In the genomic region with DNA sequence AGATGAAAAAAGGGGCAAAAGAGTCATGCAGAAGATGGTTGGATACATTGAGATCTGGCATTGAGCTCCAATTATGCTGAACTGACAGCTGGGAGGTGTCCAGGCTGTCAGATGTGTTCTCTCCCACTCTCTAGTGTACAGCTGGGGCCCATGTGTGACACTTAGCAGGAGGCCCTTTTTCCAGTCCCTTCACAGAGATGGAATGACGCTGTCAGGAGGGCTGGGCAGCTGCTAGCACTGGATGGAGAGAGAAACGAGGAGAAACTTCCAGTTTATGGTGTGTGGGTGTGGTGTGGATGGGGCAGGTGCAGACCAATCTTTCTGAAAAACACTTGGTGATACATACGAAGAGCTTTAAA, we compare ENCODE assay signal across 22 cellular contexts.
A peak's percentile ranks its signal among the peaks of the same experiment; 100 is the strongest.
DNase-seq lines count a peak whose midpoint lies in the region; ATAC-seq, FAIRE-seq and TF ChIP-seq lines count a peak whose summit lies in the region.
"Had no signal": no experiment of that assay in that cellular context is flagged by ENCODE, and none has a peak within 500 bp of the region (broad histone marks: within the 10 kb centered on the region; RNA-seq: fewer than 3 reads in every experiment).

No MANE protein-coding gene starts in this region.

- in situ Hi-C loops in GM12878 (cut with MboI), result no loop called here

- TF ChIP-seq RAD21 in GM12878 (IDR thresholded peaks at IDR 0.05; ENCODE audit: insufficient read depth, low read depth, low read length), result no peak

- CTCF ChIA-PET in GM12878 (lab: Yijun Ruan, JAX), result interaction anchor here (0.6 to 2.0 kb wide), 9 partner anchors 10 to 741 kb away, joined by 3 to 11 read pairs (median 3); no protein-coding TSS in a partner anchor

- H3K9me3 ChIP-seq in left ventricle myocardium inferior (replicated peaks) (peaks cover 3% of the 10 kb centered on the region), GM12878 (replicated peaks; ENCODE audit: control insufficient read depth, insufficient read depth, low read length) (no peaks in the 10 kb centered on the region), upper lobe of right lung (no peaks in the 10 kb centered on the region), prostate gland (no peaks in the 10 kb centered on the region)
- H3K9me3 ChIP-seq: mucosa of descending colon, vagina had no signal

- DNase-seq in Right ventricle myocardium inferior (ENCODE audit: missing footprints) (no peak), left ventricle myocardium inferior (no peak), GM12878 (ENCODE audit: low read depth, low spot score) (no peak), left cardiac atrium (no peak), upper lobe of right lung (no peak), prostate gland (ENCODE audit: low spot score) (no peak), NCI-H187 treated with DMSO at 0.1 percent for 48 hours (lab: John Stamatoyannopoulos, UW) (no peak)
- DNase-seq: ACHN; activated CD8-positive, alpha-beta T cell treated with anti-CD3 and anti-CD28 coated beads for 36 hours; CD4-positive, alpha-beta T cell; dermis blood vessel endothelial cell; DMS79 treated with DMSO at 0.1 percent for 48 hours; KG1; mucosa of descending colon; NCI-H1930; NCI-H510A; substantia nigra had no signal

- ATAC-seq in Right ventricle myocardium inferior (peak; percentile 73), GM12878 (peak; percentile 8; the same call in 1 of the 3 replicates), left cardiac atrium (peak; percentile 49 to 50), upper lobe of right lung (peak; percentile 62), GM19463 (IDR thresholded peaks at IDR 0.05; ENCODE audit: unreplicated experiment) (no peak)
- ATAC-seq: activated CD8-positive, alpha-beta T cell treated with anti-CD3 and anti-CD28 coated beads for 36 hours; mucosa of descending colon had no signal

- H3K27ac ChIP-seq in left ventricle myocardium inferior (replicated peaks), result no peak overlapping the region
- no peak overlapping the region for H3K27ac ChIP-seq in GM12878 (ENCODE audit: control insufficient read depth, insufficient read depth)
- H3K27ac ChIP-seq in upper lobe of right lung, result no peak overlapping the region
- H3K27ac ChIP-seq in prostate gland, result no peak overlapping the region
- H3K27ac ChIP-seq: RWPE1, vagina had no signal

- H3K4me1 ChIP-seq in left ventricle myocardium inferior (peaks cover 49% of the 10 kb centered on the region), GM12878 (ENCODE audit: control insufficient read depth, insufficient read depth, low read length) (peaks cover 12% of the 10 kb centered on the region), upper lobe of right lung (peaks cover 6% of the 10 kb centered on the region), prostate gland (replicated peaks) (no peaks in the 10 kb centered on the region)
- H3K4me1 ChIP-seq: vagina had no signal

- TF ChIP-seq EP300 in GM12878 (IDR thresholded peaks at IDR 0.05; ENCODE audit: borderline replicate concordance in 1 of 2, control insufficient read depth in 1 of 2, low read depth in 2 of 2, low read length in 2 of 2), result no peak

- BruUV-seq in GM12878 (replicated peaks; lab: Mats Ljungman, UMichigan), result no TSS peak

- no peaks in the 10 kb centered on the region for H3K27me3 ChIP-seq in left ventricle myocardium inferior (ENCODE audit: low read depth)
- H3K27me3 ChIP-seq in GM12878 (replicated peaks in 1 of 2; ENCODE audit: control insufficient read depth in 2 of 2, insufficient read depth in 2 of 2, low read length in 1 of 2), result no peaks in the 10 kb centered on the region
- no peaks in the 10 kb centered on the region for H3K27me3 ChIP-seq in upper lobe of right lung
- no peaks in the 10 kb centered on the region for H3K27me3 ChIP-seq in prostate gland (replicated peaks; ENCODE audit: insufficient read depth)
- H3K27me3 ChIP-seq: vagina had no signal

- SMC1A ChIA-PET in GM12878 (lab: Charles Lee; ENCODE audit: uncharacterized antibody, unreplicated experiment), result interaction anchor here (0.8 kb wide), 1 partner anchor 20 kb away, joined by 3 read pairs; no protein-coding TSS in a partner anchor

- no peaks in the 10 kb centered on the region for H4K20me1 ChIP-seq in GM12878 (ENCODE audit: control insufficient read depth, insufficient read depth)

- POLR2A ChIA-PET in GM12878 (lab: Charles Lee), result no interaction called here

- FAIRE-seq in GM12878 (lab: Jason Lieb, UNC), result no peak
- FAIRE-seq: bronchial epithelial cell, GM12892 had no signal

- H3K9ac ChIP-seq in GM12878 (ENCODE audit: control insufficient read depth, insufficient read depth, low read length), result no peak overlapping the region

- no peak overlapping the region for H2AFZ ChIP-seq in GM12878 (ENCODE audit: control insufficient read depth, low read depth, low read length)

- no peaks in the 10 kb centered on the region for H3K79me2 ChIP-seq in GM12878 (ENCODE audit: control insufficient read depth, insufficient read depth, low read length)

- no peak overlapping the region for H3K4me2 ChIP-seq in GM12878 (ENCODE audit: control insufficient read depth, insufficient read depth)

- intact Hi-C loops in Right ventricle myocardium inferior (cut with DNase I) (no loop called here), left ventricle myocardium inferior (cut with micrococcal nuclease) (no loop called here), GM12878 (cut with micrococcal nuclease; ENCODE audit: unreplicated experiment) (no loop called here), left cardiac atrium (cut with DNase I) (no loop called here), upper lobe of right lung (cut with DNase I) (no loop called here), prostate gland (cut with DNase I) (no loop called here)

- 30% methylated on average over 3 of the region's 3 CpGs for WGBS in GM12878 (ENCODE audit: insufficient coverage, insufficient replicate concordance, low lambda C conversion rate, missing lambda C conversion rate)
- 51% methylated on average over 3 of the region's 3 CpGs for WGBS in prostate gland

- RAD21 ChIA-PET in GM12878 (lab: Charles Lee; ENCODE audit: unreplicated experiment), result no interaction called here

- H3K36me3 ChIP-seq in left ventricle myocardium inferior (no peaks in the 10 kb centered on the region), GM12878 (ENCODE audit: control insufficient read depth in 2 of 2, insufficient read depth in 2 of 2, low read length in 1 of 2) (no peaks in the 10 kb centered on the region), upper lobe of right lung (no peaks in the 10 kb centered on the region), prostate gland (no peaks in the 10 kb centered on the region)
- H3K36me3 ChIP-seq: vagina had no signal

- TF ChIP-seq CTCF in left ventricle myocardium inferior (IDR thresholded peaks at IDR 0.05; ENCODE audit: borderline replicate concordance) (no peak), GM12878 (IDR thresholded peaks at IDR 0.05 in 2 of 3, conservative IDR thresholded peaks at IDR 0.05 in 1 of 3; ENCODE audit: control insufficient read depth in 2 of 3, extremely low read depth in 1 of 3, insufficient read depth in 1 of 3, low read depth in 3 of 3, low read length in 3 of 3) (no peak), upper lobe of right lung (IDR thresholded peaks at IDR 0.05) (no peak), prostate gland (IDR thresholded peaks at IDR 0.05) (no peak)

- H3K4me3 ChIP-seq in left ventricle myocardium inferior (no peak overlapping the region), GM12878 (no peak overlapping the region), upper lobe of right lung (no peak overlapping the region), prostate gland (no peak overlapping the region)
- H3K4me3 ChIP-seq: mucosa of descending colon, vagina had no signal

- no peak for TF ChIP-seq POLR2A in GM12878 (IDR thresholded peaks at IDR 0.05; ENCODE audit: low read depth, low read length)
- no peak for TF ChIP-seq POLR2A in prostate gland (IDR thresholded peaks at IDR 0.05)

TF ChIP-seq in GM12878, 131 proteins besides CTCF, POLR2A, EP300 and RAD21:
- no peak for TF ChIP-seq IRF4 (IDR thresholded peaks at IDR 0.05; ENCODE audit: low read depth, low read length)
- 0 out of 2 replicates have a peak, but pooled peaks have one; percentile 20 for TF ChIP-seq TCF12 (IDR thresholded peaks at IDR 0.05; ENCODE audit: low read depth, low read length)
- TF ChIP-seq BHLHE40 (IDR thresholded peaks at IDR 0.05; ENCODE audit: borderline replicate concordance in 1 of 2, low read depth in 2 of 2, low read length in 1 of 2), result no peak
- TF ChIP-seq, protein P1, sequence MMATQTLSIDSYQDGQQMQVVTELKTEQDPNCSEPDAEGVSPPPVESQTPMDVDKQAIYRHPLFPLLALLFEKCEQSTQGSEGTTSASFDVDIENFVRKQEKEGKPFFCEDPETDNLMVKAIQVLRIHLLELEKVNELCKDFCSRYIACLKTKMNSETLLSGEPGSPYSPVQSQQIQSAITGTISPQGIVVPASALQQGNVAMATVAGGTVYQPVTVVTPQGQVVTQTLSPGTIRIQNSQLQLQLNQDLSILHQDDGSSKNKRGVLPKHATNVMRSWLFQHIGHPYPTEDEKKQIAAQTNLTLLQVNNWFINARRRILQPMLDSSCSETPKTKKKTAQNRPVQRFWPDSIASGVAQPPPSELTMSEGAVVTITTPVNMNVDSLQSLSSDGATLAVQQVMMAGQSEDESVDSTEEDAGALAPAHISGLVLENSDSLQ (IDR thresholded peaks at IDR 0.05), result no peak
- TF ChIP-seq SIN3A (IDR thresholded peaks at IDR 0.05; ENCODE audit: low read depth, low read length), result no peak
TF ChIP-seq in GM12878: peak in this region for 1.
